ENCODE assay signal across 1 cellular context in the genomic region with DNA sequence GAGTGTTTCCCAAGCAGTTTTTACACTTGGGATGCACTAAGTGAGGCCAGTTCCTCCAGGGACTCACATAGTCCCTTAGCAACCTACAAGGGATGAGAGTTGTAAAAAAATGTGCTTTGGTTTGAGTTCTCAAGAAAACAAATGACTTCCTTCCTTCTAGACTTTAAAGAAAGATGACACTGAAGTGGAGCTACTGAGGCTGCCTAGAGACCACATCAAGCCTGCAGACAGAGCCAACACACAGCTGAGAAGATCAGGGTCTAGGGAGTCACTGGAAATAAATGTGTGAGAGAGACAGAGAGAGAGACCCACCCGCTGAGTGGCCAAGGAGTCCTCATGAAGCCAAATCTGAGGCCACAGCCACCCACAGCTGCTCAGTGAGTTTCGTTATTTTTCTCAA.
TF ChIP-seq lines count a peak whose summit lies in the region.

No MANE protein-coding gene starts in this region.

TF ChIP-seq in HepG2, 621 proteins besides CTCF, POLR2A, EP300 and RAD21:
- TF ChIP-seq HES4 (CRISPR knock-in tag; IDR thresholded peaks at IDR 0.05; ENCODE audit: borderline replicate concordance) = no peak
- TF ChIP-seq ZNF414 (CRISPR knock-in tag; IDR thresholded peaks at IDR 0.05) = no peak
- TF ChIP-seq ZBTB42 (CRISPR knock-in tag; IDR thresholded peaks at IDR 0.05) = no peak
- TF ChIP-seq ZSCAN12 (CRISPR knock-in tag; IDR thresholded peaks at IDR 0.05) = no peak
TF ChIP-seq in HepG2: peak in this region for 0.
